In genomic region chr13:26968431-26969335, GRCh38 we compare ENCODE assay signal across 12 cellular contexts.
DNase-seq lines count a peak whose midpoint lies in the region; ATAC-seq, FAIRE-seq and TF ChIP-seq lines count a peak whose summit lies in the region.
"Had no signal": no experiment of that assay in that cellular context is flagged by ENCODE, and none has a peak within 500 bp of the region (broad histone marks: within the 10 kb centered on the region; RNA-seq: fewer than 3 reads in every experiment).

No MANE protein-coding gene starts in this region.

- ATAC-seq in left colon (peak; percentile 70), GM18498 (IDR thresholded peaks at IDR 0.05; ENCODE audit: unreplicated experiment) (no peak), HG02678 (IDR thresholded peaks at IDR 0.05; ENCODE audit: unreplicated experiment) (no peak)

- H3K9me3 ChIP-seq in spleen, result no peaks in the 10 kb centered on the region
- H3K9me3 ChIP-seq: breast epithelium had no signal

- 53 to 65% (median 57%) methylated on average over 17 to 22 of the region's 22 CpGs for WGBS in spleen, 5 donors

- H3K4me1 ChIP-seq in spleen, result peaks cover 0 to 30% (median 5%) of the 10 kb centered on the region in 6 donors
- H3K4me1 ChIP-seq: breast epithelium had no signal

- intact Hi-C loops in left colon (cut with DNase I, micrococcal nuclease), result no loop called here
- intact Hi-C loops in spleen (cut with DNase I; ENCODE audit: low total_unique reads), result no loop called here

- no peaks in the 10 kb centered on the region for H3K27me3 ChIP-seq in spleen (replicated peaks in 1 of 7)
- H3K27me3 ChIP-seq: breast epithelium had no signal

- H3K27ac ChIP-seq in spleen, result peak overlapping the region in 4 of 8 donors; percentile 4 to 48 (median 37)
- H3K27ac ChIP-seq: breast epithelium had no signal

- H3K4me3 ChIP-seq in spleen, result no peak overlapping the region
- H3K4me3 ChIP-seq: breast epithelium had no signal

- FAIRE-seq in H54 (lab: Jason Lieb, UNC), result no peak
- no peak for FAIRE-seq in GM19239 (lab: Jason Lieb, UNC)
- no peak for FAIRE-seq in urothelium cell line (lab: Jason Lieb, UNC)

- peak; percentile 40 for DNase-seq in H54 (ENCODE audit: insufficient read length, low spot score)
- DNase-seq in RPMI7951 (ENCODE audit: low read depth), result peak; percentile 65
- peak; percentile 86 to 89 for DNase-seq in left colon
- peak; percentile 45 for DNase-seq in spleen
- DNase-seq in GM19239 (ENCODE audit: insufficient read length, low spot score), result no peak
- no peak for DNase-seq in urothelium cell line (ENCODE audit: low spot score)
- DNase-seq: activated T-cell treated with anti-CD3 and anti-CD28 coated beads, Interleukin-2, amount 50 U/mL, for 1 hour; DND-41; NCI-H774 had no signal

- TF ChIP-seq CTCF in spleen (IDR thresholded peaks at IDR 0.05 in 8 of 11, conservative IDR thresholded peaks at IDR 0.05 in 3 of 11), result no peak

- TF ChIP-seq POLR2A in H54 (IDR thresholded peaks at IDR 0.05; ENCODE audit: low read depth, low read length) (no peak), spleen (IDR thresholded peaks at IDR 0.05) (no peak)

- no peaks in the 10 kb centered on the region for H3K36me3 ChIP-seq in spleen
- H3K36me3 ChIP-seq: breast epithelium had no signal

Comparison
In these comparisons a context has a peak if more than half of its experiments do, and no peak if none do; other contexts are left out.
1. DNase-seq: peak in H54 (single experiment), RPMI7951 (single experiment), left colon (2 of 2) and spleen (single experiment); none in GM19239 (single experiment) and urothelium cell line (single experiment).